14 cellular contexts compared by ENCODE assay signal in the genomic region with DNA sequence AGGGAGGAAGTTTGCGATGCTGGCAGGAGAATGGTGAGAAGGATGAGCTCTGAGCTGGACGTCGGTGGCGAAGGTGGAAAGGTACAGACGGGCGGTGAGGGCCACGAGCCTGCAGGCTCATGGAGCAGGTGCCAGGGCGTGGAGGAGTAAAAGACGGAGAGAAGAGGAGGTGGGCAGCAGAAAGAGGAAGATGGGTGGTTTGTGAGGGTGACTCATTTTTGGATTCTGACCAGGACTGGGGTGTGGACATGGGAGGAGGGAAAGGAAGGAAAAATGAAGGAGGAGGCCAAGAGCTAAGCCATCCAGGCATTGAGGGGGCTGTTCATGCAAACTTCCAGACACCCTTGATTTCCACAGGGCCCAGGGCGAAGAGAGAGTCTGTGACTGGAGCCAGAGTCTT. TPM values are rescaled to one million over a fixed set of nuclear protein-coding genes. Genes with fewer than 3 reads are reported as not detected.
DNase-seq lines count a peak whose midpoint lies in the region; ATAC-seq and TF ChIP-seq lines count a peak whose summit lies in the region.
"Had no signal": no experiment of that assay in that cellular context is flagged by ENCODE, and none has a peak within 500 bp of the region (broad histone marks: within the 10 kb centered on the region; RNA-seq: fewer than 3 reads in every experiment).

No MANE protein-coding gene starts in this region.

- peak; percentile 16 for DNase-seq in adipocyte (ENCODE audit: low read depth)
- no peak for DNase-seq in naive thymus-derived CD4-positive, alpha-beta T cell
- DNase-seq in NCI-H1694 treated with DMSO at 0.1 percent for 48 hours (lab: John Stamatoyannopoulos, UW) = no peak
- DNase-seq in DMS114 treated with DMSO at 0.1 percent for 48 hours (lab: John Stamatoyannopoulos, UW; ENCODE audit: unreplicated experiment) = no peak
- DNase-seq in Right ventricle myocardium superior = no peak
- DNase-seq: Calu3, cerebellar nuclear complex, NCI-H2081, T1000 had no signal

- H3K27me3 ChIP-seq in BLaER1 (no peaks in the 10 kb centered on the region), adipocyte (replicated peaks; ENCODE audit: control insufficient read depth, insufficient read depth, low read length) (no peaks in the 10 kb centered on the region)
- no peaks in the 10 kb centered on the region for H3K27me3 ChIP-seq in naive thymus-derived CD4-positive, alpha-beta T cell (ENCODE audit: control insufficient read depth in 2 of 2, insufficient read depth in 2 of 2, low read length in 2 of 2)

- peaks cover 39% of the 10 kb centered on the region for H3K4me1 ChIP-seq in BLaER1
- H3K4me1 ChIP-seq in HEK293 (ENCODE audit: control insufficient read depth, insufficient read depth, low read length) = no peaks in the 10 kb centered on the region
- peaks cover 30% of the 10 kb centered on the region for H3K4me1 ChIP-seq in adipocyte (ENCODE audit: control insufficient read depth, insufficient read depth, low read length)
- H3K4me1 ChIP-seq in naive thymus-derived CD4-positive, alpha-beta T cell (ENCODE audit: control insufficient read depth in 2 of 2, insufficient read depth in 2 of 2, low read length in 2 of 2) = peaks cover 19 to 21% of the 10 kb centered on the region in 2 donors

- H4K20me1 ChIP-seq in BLaER1 = peaks cover 5% of the 10 kb centered on the region; the same call in 1 of the 2 replicates

- H3K27ac ChIP-seq in BLaER1 (peak overlapping the region; percentile 95), HEK293 (ENCODE audit: extremely low read depth, low read depth, low read length) (no peak overlapping the region)
- no peak overlapping the region for H3K27ac ChIP-seq in naive thymus-derived CD4-positive, alpha-beta T cell (ENCODE audit: low read depth, low read length)

- H3K9me3 ChIP-seq in BLaER1 (no peaks in the 10 kb centered on the region), HEK293 (ENCODE audit: control insufficient read depth, insufficient read depth, low read depth, low read length) (no peaks in the 10 kb centered on the region), adipocyte (ENCODE audit: control insufficient read depth, low read length) (no peaks in the 10 kb centered on the region)
- no peaks in the 10 kb centered on the region for H3K9me3 ChIP-seq in naive thymus-derived CD4-positive, alpha-beta T cell (ENCODE audit: control insufficient read depth in 2 of 3, low read length in 3 of 3)

- H3K4me2 ChIP-seq in BLaER1 = no peak overlapping the region

- H3K27ac Mint-ChIP-seq in naive thymus-derived CD4-positive, alpha-beta T cell = peak overlapping the region; percentile 30 to 94 (median 81)

- POLR2A ChIA-PET in HEK293 (lab: Yijun Ruan, JAX) = interaction anchor here (0.6 to 0.9 kb wide), 3 partner anchors 74 to 304 kb away, joined by 3 read pairs; no protein-coding TSS in a partner anchor
- POLR2A ChIA-PET in naive thymus-derived CD4-positive, alpha-beta T cell (lab: Charles Lee) = interaction anchor here (0.9 to 1.6 kb wide), 2 partner anchors 76 to 136 kb away, joined by 3 to 6 read pairs; a partner anchor contains a TSS

- TF ChIP-seq CTCF in HEK293 (tag by site-specific recombination; IDR thresholded peaks at IDR 0.05) = no peak

- peak overlapping the region in 8 of 10 donors; percentile 27 to 90 (median 82) for H3K4me3 Mint-ChIP-seq in naive thymus-derived CD4-positive, alpha-beta T cell

- intact Hi-C loops in naive thymus-derived CD4-positive, alpha-beta T cell (cut with micrococcal nuclease) = loop anchor here in 1 of 2 donors (5.0 kb wide), 1 partner anchor 75 kb away; a partner anchor contains a TSS
- intact Hi-C loops in Right ventricle myocardium superior (cut with DNase I) = no loop called here

- H3K9ac ChIP-seq in BLaER1 = peak overlapping the region; percentile 96; the same call in 1 of the 2 replicates
- no peak overlapping the region for H3K9ac ChIP-seq in adipocyte (ENCODE audit: low read length)

- peaks cover 0 to 1% (median 0%) of the 10 kb centered on the region in 11 donors for H3K9me3 Mint-ChIP-seq in naive thymus-derived CD4-positive, alpha-beta T cell

- H3K36me3 ChIP-seq in BLaER1 (peaks cover 60% of the 10 kb centered on the region), HEK293 (ENCODE audit: control insufficient read depth in 2 of 2, insufficient read depth in 1 of 2, low read length in 2 of 2) (peaks cover 0 to 46% of the 10 kb centered on the region in 2 experiments; a peak in 2 of 3 replicates), adipocyte (ENCODE audit: control insufficient read depth, insufficient read depth, low read length, severe bottlenecking) (peaks cover 7% of the 10 kb centered on the region)
- H3K36me3 ChIP-seq in naive thymus-derived CD4-positive, alpha-beta T cell (ENCODE audit: control insufficient read depth in 2 of 3, insufficient read depth in 3 of 3, low read length in 3 of 3) = peaks cover 0 to 42% (median 12%) of the 10 kb centered on the region in 3 experiments

- H3K27me3 Mint-ChIP-seq in naive thymus-derived CD4-positive, alpha-beta T cell = no peaks in the 10 kb centered on the region

- CTCF ChIA-PET in HEK293 (lab: Yijun Ruan, JAX) = interaction anchor here (0.6 kb wide), 1 partner anchor 608 kb away, joined by 3 read pairs; no protein-coding TSS in a partner anchor
- CTCF ChIA-PET in naive thymus-derived CD4-positive, alpha-beta T cell (lab: Charles Lee) = interaction anchor here (0.6 to 0.7 kb wide), 2 partner anchors 37 to 230 kb away, joined by 4 to 5 read pairs; no protein-coding TSS in a partner anchor

- no peak for ATAC-seq in naive thymus-derived CD4-positive, alpha-beta T cell
- ATAC-seq in HG02610 (IDR thresholded peaks at IDR 0.05; ENCODE audit: unreplicated experiment) = no peak
- ATAC-seq in Right ventricle myocardium superior (ENCODE audit: poor library complexity) = no peak
- ATAC-seq: HepG2 had no signal

- H3K4me3 ChIP-seq in BLaER1 = no peak overlapping the region
- no peak overlapping the region for H3K4me3 ChIP-seq in HEK293 (ENCODE audit: low read depth, low read length)
- H3K4me3 ChIP-seq in adipocyte (ENCODE audit: low read length) = no peak overlapping the region
- H3K4me3 ChIP-seq in naive thymus-derived CD4-positive, alpha-beta T cell (ENCODE audit: low read length) = no peak overlapping the region

- H3K36me3 Mint-ChIP-seq in naive thymus-derived CD4-positive, alpha-beta T cell = peaks cover 0 to 20% (median 11%) of the 10 kb centered on the region in 5 donors

- H3K4me1 Mint-ChIP-seq in naive thymus-derived CD4-positive, alpha-beta T cell = peaks cover 13 to 46% (median 33%) of the 10 kb centered on the region in 7 donors

TF ChIP-seq in HEK293, 187 proteins besides CTCF, POLR2A, EP300 and RAD21:
- no peak for TF ChIP-seq ZNF341 (tag by site-specific recombination; IDR thresholded peaks at IDR 0.05; ENCODE audit: low read depth)
- TF ChIP-seq OVOL3 (tag by site-specific recombination; IDR thresholded peaks at IDR 0.05) = no peak
- TF ChIP-seq EGR2 (tag by site-specific recombination; IDR thresholded peaks at IDR 0.05; ENCODE audit: low read depth) = peak; percentile 95
- TF ChIP-seq, protein P1, sequence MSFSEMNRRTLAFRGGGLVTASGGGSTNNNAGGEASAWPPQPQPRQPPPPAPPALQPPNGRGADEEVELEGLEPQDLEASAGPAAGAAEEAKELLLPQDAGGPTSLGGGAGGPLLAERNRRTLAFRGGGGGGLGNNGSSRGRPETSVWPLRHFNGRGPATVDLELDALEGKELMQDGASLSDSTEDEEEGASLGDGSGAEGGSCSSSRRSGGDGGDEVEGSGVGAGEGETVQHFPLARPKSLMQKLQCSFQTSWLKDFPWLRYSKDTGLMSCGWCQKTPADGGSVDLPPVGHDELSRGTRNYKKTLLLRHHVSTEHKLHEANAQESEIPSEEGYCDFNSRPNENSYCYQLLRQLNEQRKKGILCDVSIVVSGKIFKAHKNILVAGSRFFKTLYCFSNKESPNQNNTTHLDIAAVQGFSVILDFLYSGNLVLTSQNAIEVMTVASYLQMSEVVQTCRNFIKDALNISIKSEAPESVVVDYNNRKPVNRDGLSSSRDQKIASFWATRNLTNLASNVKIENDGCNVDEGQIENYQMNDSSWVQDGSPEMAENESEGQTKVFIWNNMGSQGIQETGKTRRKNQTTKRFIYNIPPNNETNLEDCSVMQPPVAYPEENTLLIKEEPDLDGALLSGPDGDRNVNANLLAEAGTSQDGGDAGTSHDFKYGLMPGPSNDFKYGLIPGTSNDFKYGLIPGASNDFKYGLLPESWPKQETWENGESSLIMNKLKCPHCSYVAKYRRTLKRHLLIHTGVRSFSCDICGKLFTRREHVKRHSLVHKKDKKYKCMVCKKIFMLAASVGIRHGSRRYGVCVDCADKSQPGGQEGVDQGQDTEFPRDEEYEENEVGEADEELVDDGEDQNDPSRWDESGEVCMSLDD (tag by site-specific recombination; IDR thresholded peaks at IDR 0.05) = no peak
- TF ChIP-seq ZNF157 (tag by site-specific recombination; IDR thresholded peaks at IDR 0.05) = no peak
- TF ChIP-seq KLF8 (tag by site-specific recombination; IDR thresholded peaks at IDR 0.05) = no peak
- peak; percentile 92 for TF ChIP-seq ZFHX2 (tag by site-specific recombination; conservative IDR thresholded peaks at IDR 0.05)

RNA-seq across cellular contexts. Expression of a gene that starts 3.5 kb away (rescaled TPM):
- total RNA-seq in naive thymus-derived CD4-positive, alpha-beta T cell = 10 to 100 TPM; 14.5 to 24.5 (median 19.2) TPM
- polyA plus RNA-seq in naive thymus-derived CD4-positive, alpha-beta T cell = 10 to 100 TPM in 1 of 2 donors, 1 to 10 TPM in 1; 7.8 to 11.8 TPM
- total RNA-seq in Right ventricle myocardium superior = 4.4 TPM

RNA-seq across cellular contexts. Expression of a gene that starts 4.3 kb away (rescaled TPM):
- total RNA-seq in naive thymus-derived CD4-positive, alpha-beta T cell = under 1 TPM in 1 of 5 experiments, not detected in 4; 0.32 TPM
- not detected for polyA plus RNA-seq in naive thymus-derived CD4-positive, alpha-beta T cell
- total RNA-seq in Right ventricle myocardium superior = not detected
- total RNA-seq: Calu3, fibroblast of villous mesenchyme had no signal

RNA-seq across cellular contexts. Expression of a gene that starts 26.0 kb away (rescaled TPM):
- total RNA-seq in naive thymus-derived CD4-positive, alpha-beta T cell = 10 to 100 TPM in 4 of 5 experiments, 1 to 10 TPM in 1; 2.3 to 49.7 (median 21.1) TPM
- polyA plus RNA-seq in naive thymus-derived CD4-positive, alpha-beta T cell = 10 to 100 TPM; 27.3 to 28.8 TPM
- total RNA-seq in Right ventricle myocardium superior = 59.3 TPM
- total RNA-seq: HepG2 had no signal
- polyA plus RNA-seq: HepG2 had no signal

RNA-seq across cellular contexts. Expression of a gene that starts 31.9 kb away (rescaled TPM):
- total RNA-seq in naive thymus-derived CD4-positive, alpha-beta T cell = 10 to 100 TPM; 16.9 to 38.2 (median 23.6) TPM
- 10 to 100 TPM in 1 of 2 donors, 1 to 10 TPM in 1; 9.6 to 13.9 TPM for polyA plus RNA-seq in naive thymus-derived CD4-positive, alpha-beta T cell
- 12.1 TPM for total RNA-seq in Right ventricle myocardium superior

RNA-seq across cellular contexts. Expression of a gene that starts 50.5 kb away (rescaled TPM):
- 1 to 10 TPM in 2 of 5 experiments, under 1 TPM in 2, not detected in 1; 0.11 to 1.2 (median 0.60) TPM for total RNA-seq in naive thymus-derived CD4-positive, alpha-beta T cell
- polyA plus RNA-seq in naive thymus-derived CD4-positive, alpha-beta T cell = not detected
- 0.24 TPM for total RNA-seq in Right ventricle myocardium superior
